14 cellular contexts compared by ENCODE assay signal in genomic region chr6:16391451-16391912, GRCh38.
DNase-seq lines count a peak whose midpoint lies in the region; ATAC-seq lines count a peak whose summit lies in the region.
"Had no signal": no experiment of that assay in that cellular context is flagged by ENCODE, and none has a peak within 500 bp of the region (broad histone marks: within the 10 kb centered on the region; RNA-seq: fewer than 3 reads in every experiment).

No MANE protein-coding gene starts in this region.

- H3K4me3 ChIP-seq in neuronal stem cell (ENCODE audit: low read length in 2 of 2) (no peak overlapping the region), aorta (ENCODE audit: low read length in 2 of 2) (no peak overlapping the region)
- H3K4me3 ChIP-seq: suprapubic skin had no signal

- H3K23ac ChIP-seq in neuronal stem cell (ENCODE audit: low read depth, low read length, poor library complexity): no peak overlapping the region

- no peak overlapping the region for H3K14ac ChIP-seq in neuronal stem cell (ENCODE audit: low read length)

- H3K27ac ChIP-seq in neuronal stem cell (replicated peaks; ENCODE audit: low read length) (no peak overlapping the region), aorta (ENCODE audit: low read depth in 1 of 2, low read length in 2 of 2) (peak overlapping the region; percentile 67 to 92)
- H3K27ac ChIP-seq: 22Rv1, suprapubic skin had no signal

- H2BK120ac ChIP-seq in neuronal stem cell (ENCODE audit: low read depth, low read length): no peak overlapping the region

- no peak overlapping the region for H3K4ac ChIP-seq in neuronal stem cell (ENCODE audit: low read length)

- peak; percentile 31 for ATAC-seq in Right ventricle myocardium inferior
- no peak for ATAC-seq in Right ventricle myocardium superior (ENCODE audit: poor library complexity)
- ATAC-seq in aorta (ENCODE audit: low FRiP score): no peak
- ATAC-seq: sciatic nerve had no signal

- no peak overlapping the region for H4K8ac ChIP-seq in neuronal stem cell (ENCODE audit: low read depth, low read length)

- H3K18ac ChIP-seq in neuronal stem cell (ENCODE audit: low read length): no peak overlapping the region

- H2BK15ac ChIP-seq in neuronal stem cell (ENCODE audit: low read length): no peak overlapping the region

- no peak overlapping the region for H2BK5ac ChIP-seq in neuronal stem cell (ENCODE audit: low read length)

- no peak overlapping the region for H4K91ac ChIP-seq in neuronal stem cell (ENCODE audit: low read depth, low read length, poor library complexity)

- WGBS in neuronal stem cell (ENCODE audit: extremely low coverage in 2 of 2, insufficient read length in 2 of 2, insufficient replicate concordance in 1 of 2), 2 donors: no CpG with 5 or more reads among the region's 2 CpGs
- WGBS in aorta, 2 donors: 10 to 38% methylated on average over 2 of the region's 2 CpGs

- H3K4me1 ChIP-seq in neuronal stem cell (ENCODE audit: control insufficient read depth in 2 of 2, insufficient read depth in 1 of 2, low read depth in 1 of 2, low read length in 2 of 2) (peaks cover 0 to 2% of the 10 kb centered on the region in 2 donors), aorta (ENCODE audit: control insufficient read depth in 1 of 2, insufficient read depth in 2 of 2, low read length in 2 of 2) (peaks cover 0 to 7% of the 10 kb centered on the region in 2 donors)

- intact Hi-C loops in Right ventricle myocardium inferior (cut with DNase I): no loop called here
- intact Hi-C loops in Right ventricle myocardium superior (cut with DNase I): no loop called here
- intact Hi-C loops in aorta (cut with DNase I): no loop called here

- peak overlapping the region; percentile 44 for H2AFZ ChIP-seq in neuronal stem cell (ENCODE audit: low read length)

- H3K36me3 ChIP-seq in neuronal stem cell (replicated peaks in 1 of 2; ENCODE audit: control insufficient read depth in 2 of 2, insufficient read depth in 2 of 2, low read length in 2 of 2): no peaks in the 10 kb centered on the region
- H3K36me3 ChIP-seq in aorta (ENCODE audit: control insufficient read depth in 1 of 2, insufficient read depth in 2 of 2, low read length in 1 of 2): no peaks in the 10 kb centered on the region
- H3K36me3 ChIP-seq: suprapubic skin had no signal

- DNase-seq in Right ventricle myocardium inferior (ENCODE audit: missing footprints) (no peak), Right ventricle myocardium superior (no peak), fibroblast of peridontal ligament (ENCODE audit: extremely low read depth) (peak; percentile 70), neuronal stem cell (ENCODE audit: low spot score) (no peak), aorta (no peak), SK-N-DZ (ENCODE audit: low spot score) (no peak), cerebellum (ENCODE audit: low spot score) (no peak), NCI-H2081 (lab: John Stamatoyannopoulos, UW) (no peak)
- DNase-seq: activated CD8-positive, alpha-beta memory T cell treated with anti-CD3 and anti-CD28 coated beads, Interleukin-2, amount 50 U/mL, for 4 hours; NCI-H1105 treated with DMSO at 0.1 percent for 48 hours; NCI-H524 had no signal

- no peak overlapping the region for H2BK12ac ChIP-seq in neuronal stem cell (ENCODE audit: low read length)

- H3K79me1 ChIP-seq in neuronal stem cell (ENCODE audit: low read depth, low read length): no peaks in the 10 kb centered on the region

- H3K9me3 ChIP-seq in neuronal stem cell (replicated peaks in 1 of 2; ENCODE audit: control insufficient read depth in 2 of 2, insufficient read depth in 1 of 2, low read depth in 1 of 2, low read length in 2 of 2) (no peaks in the 10 kb centered on the region), aorta (ENCODE audit: control insufficient read depth, low read length) (no peaks in the 10 kb centered on the region)
- H3K9me3 ChIP-seq: suprapubic skin had no signal

- H2AK5ac ChIP-seq in neuronal stem cell (ENCODE audit: low read depth, low read length): no peak overlapping the region

- H3K4me2 ChIP-seq in neuronal stem cell (ENCODE audit: insufficient read depth, low read length, poor library complexity, severe bottlenecking): no peak overlapping the region

- no peak overlapping the region for H3K9ac ChIP-seq in neuronal stem cell (ENCODE audit: low read depth, low read length, poor library complexity)

- no peaks in the 10 kb centered on the region for H3K27me3 ChIP-seq in neuronal stem cell (ENCODE audit: control insufficient read depth in 3 of 3, insufficient read depth in 3 of 3, low read depth in 1 of 3, low read length in 3 of 3)
- H3K27me3 ChIP-seq in aorta (ENCODE audit: control insufficient read depth in 1 of 2, insufficient read depth in 2 of 2, low read length in 1 of 2): no peaks in the 10 kb centered on the region
- H3K27me3 ChIP-seq: suprapubic skin had no signal
